3 cellular contexts compared by ENCODE assay signal in the genomic region with DNA sequence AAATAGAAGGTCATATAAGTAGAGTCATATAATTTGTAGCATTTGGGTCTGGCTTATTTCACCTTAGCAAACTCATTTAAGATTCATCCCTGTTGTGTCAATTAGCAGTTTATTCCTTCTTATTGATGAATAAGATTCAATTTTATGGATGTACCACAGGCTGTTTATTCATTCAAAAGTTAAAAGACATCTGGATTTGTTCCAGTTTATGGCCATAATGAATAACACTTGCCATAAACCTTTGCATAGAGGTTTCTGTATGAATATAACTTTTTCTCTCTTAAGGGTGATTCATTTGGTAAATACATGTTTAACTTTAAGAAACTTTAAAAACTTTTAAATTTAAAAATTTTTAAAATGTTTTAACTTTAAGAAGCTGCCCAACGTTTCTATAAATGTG.
A peak's percentile ranks its signal among the peaks of the same experiment; 100 is the strongest.
TF ChIP-seq lines count a peak whose summit lies in the region.

No MANE protein-coding gene starts in this region.

TF ChIP-seq in SK-N-SH treated with all-trans-retinoic acid at 6 μM for 48 hours, 23 proteins besides CTCF, POLR2A, EP300 and RAD21:
- TF ChIP-seq ZNF8 (CRISPR knock-in tag; IDR thresholded peaks at IDR 0.05) (peak; percentile 96), OSR1 (CRISPR knock-in tag; IDR thresholded peaks at IDR 0.05) (no peak)
TF ChIP-seq in SK-N-SH treated with all-trans-retinoic acid at 6 μM for 48 hours: peak in this region for 1.

TF ChIP-seq in SK-N-SH, 30 proteins besides CTCF, POLR2A, EP300 and RAD21:
- TF ChIP-seq SMC3 (IDR thresholded peaks at IDR 0.05; ENCODE audit: low read depth, low read length) (no peak), FOXM1 (IDR thresholded peaks at IDR 0.05; ENCODE audit: low read depth) (no peak), RCOR1 (IDR thresholded peaks at IDR 0.05; ENCODE audit: low read length) (no peak), RFX5 (IDR thresholded peaks at IDR 0.05; ENCODE audit: low read length) (no peak), MEF2A (IDR thresholded peaks at IDR 0.05; ENCODE audit: borderline replicate concordance, low read depth) (no peak), POLR2AphosphoS5 (IDR thresholded peaks at IDR 0.05; ENCODE audit: low read depth, low read length) (no peak), ZBTB33 (IDR thresholded peaks at IDR 0.05; ENCODE audit: borderline replicate concordance, low read depth) (no peak), CHD2 (IDR thresholded peaks at IDR 0.05; ENCODE audit: low read length, partially characterized antibody) (no peak), TEAD4 (IDR thresholded peaks at IDR 0.05; ENCODE audit: borderline replicate concordance, insufficient read depth) (no peak), TCF12 (IDR thresholded peaks at IDR 0.05) (no peak), FOXJ3 (CRISPR knock-in tag; IDR thresholded peaks at IDR 0.05) (no peak), NRF1 (IDR thresholded peaks at IDR 0.05; ENCODE audit: low read depth, low read length) (no peak)
- TF ChIP-seq, protein P1, sequence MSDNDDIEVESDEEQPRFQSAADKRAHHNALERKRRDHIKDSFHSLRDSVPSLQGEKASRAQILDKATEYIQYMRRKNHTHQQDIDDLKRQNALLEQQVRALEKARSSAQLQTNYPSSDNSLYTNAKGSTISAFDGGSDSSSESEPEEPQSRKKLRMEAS (IDR thresholded peaks at IDR 0.05; ENCODE audit: low read depth): no peak

TF ChIP-seq in GM12878, 131 proteins besides CTCF, POLR2A, EP300 and RAD21:
- TF ChIP-seq SREBF1 (IDR thresholded peaks at IDR 0.05; ENCODE audit: low read length) (no peak), RBBP5 (conservative IDR thresholded peaks at IDR 0.05) (no peak), GABPA (IDR thresholded peaks at IDR 0.05; ENCODE audit: low read depth) (no peak), MYC (IDR thresholded peaks at IDR 0.05; ENCODE audit: insufficient read depth, insufficient read length, insufficient replicate concordance, low read length, severe bottlenecking) (no peak), SIN3A (IDR thresholded peaks at IDR 0.05; ENCODE audit: low read depth, low read length) (no peak), SMAD1 (IDR thresholded peaks at IDR 0.05; ENCODE audit: low read depth, partially characterized antibody) (no peak), NKRF (conservative IDR thresholded peaks at IDR 0.05) (no peak), FOS (IDR thresholded peaks at IDR 0.05; ENCODE audit: borderline replicate concordance, extremely low read depth, insufficient read length) (no peak), RUNX3 (IDR thresholded peaks at IDR 0.05; ENCODE audit: low read length) (no peak), PAX8 (IDR thresholded peaks at IDR 0.05) (no peak), NBN (IDR thresholded peaks at IDR 0.05) (no peak)
- TF ChIP-seq, protein P2, sequence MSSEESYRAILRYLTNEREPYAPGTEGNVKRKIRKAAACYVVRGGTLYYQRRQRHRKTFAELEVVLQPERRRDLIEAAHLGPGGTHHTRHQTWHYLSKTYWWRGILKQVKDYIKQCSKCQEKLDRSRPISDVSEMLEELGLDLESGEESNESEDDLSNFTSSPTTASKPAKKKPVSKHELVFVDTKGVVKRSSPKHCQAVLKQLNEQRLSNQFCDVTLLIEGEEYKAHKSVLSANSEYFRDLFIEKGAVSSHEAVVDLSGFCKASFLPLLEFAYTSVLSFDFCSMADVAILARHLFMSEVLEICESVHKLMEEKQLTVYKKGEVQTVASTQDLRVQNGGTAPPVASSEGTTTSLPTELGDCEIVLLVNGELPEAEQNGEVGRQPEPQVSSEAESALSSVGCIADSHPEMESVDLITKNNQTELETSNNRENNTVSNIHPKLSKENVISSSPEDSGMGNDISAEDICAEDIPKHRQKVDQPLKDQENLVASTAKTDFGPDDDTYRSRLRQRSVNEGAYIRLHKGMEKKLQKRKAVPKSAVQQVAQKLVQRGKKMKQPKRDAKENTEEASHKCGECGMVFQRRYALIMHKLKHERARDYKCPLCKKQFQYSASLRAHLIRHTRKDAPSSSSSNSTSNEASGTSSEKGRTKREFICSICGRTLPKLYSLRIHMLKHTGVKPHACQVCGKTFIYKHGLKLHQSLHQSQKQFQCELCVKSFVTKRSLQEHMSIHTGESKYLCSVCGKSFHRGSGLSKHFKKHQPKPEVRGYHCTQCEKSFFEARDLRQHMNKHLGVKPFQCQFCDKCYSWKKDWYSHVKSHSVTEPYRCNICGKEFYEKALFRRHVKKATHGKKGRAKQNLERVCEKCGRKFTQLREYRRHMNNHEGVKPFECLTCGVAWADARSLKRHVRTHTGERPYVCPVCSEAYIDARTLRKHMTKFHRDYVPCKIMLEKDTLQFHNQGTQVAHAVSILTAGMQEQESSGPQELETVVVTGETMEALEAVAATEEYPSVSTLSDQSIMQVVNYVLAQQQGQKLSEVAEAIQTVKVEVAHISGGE (CRISPR knock-in tag; IDR thresholded peaks at IDR 0.05): no peak
- TF ChIP-seq, protein P3, sequence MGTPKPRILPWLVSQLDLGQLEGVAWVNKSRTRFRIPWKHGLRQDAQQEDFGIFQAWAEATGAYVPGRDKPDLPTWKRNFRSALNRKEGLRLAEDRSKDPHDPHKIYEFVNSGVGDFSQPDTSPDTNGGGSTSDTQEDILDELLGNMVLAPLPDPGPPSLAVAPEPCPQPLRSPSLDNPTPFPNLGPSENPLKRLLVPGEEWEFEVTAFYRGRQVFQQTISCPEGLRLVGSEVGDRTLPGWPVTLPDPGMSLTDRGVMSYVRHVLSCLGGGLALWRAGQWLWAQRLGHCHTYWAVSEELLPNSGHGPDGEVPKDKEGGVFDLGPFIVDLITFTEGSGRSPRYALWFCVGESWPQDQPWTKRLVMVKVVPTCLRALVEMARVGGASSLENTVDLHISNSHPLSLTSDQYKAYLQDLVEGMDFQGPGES (IDR thresholded peaks at IDR 0.05): no peak
- TF ChIP-seq, protein P4, sequence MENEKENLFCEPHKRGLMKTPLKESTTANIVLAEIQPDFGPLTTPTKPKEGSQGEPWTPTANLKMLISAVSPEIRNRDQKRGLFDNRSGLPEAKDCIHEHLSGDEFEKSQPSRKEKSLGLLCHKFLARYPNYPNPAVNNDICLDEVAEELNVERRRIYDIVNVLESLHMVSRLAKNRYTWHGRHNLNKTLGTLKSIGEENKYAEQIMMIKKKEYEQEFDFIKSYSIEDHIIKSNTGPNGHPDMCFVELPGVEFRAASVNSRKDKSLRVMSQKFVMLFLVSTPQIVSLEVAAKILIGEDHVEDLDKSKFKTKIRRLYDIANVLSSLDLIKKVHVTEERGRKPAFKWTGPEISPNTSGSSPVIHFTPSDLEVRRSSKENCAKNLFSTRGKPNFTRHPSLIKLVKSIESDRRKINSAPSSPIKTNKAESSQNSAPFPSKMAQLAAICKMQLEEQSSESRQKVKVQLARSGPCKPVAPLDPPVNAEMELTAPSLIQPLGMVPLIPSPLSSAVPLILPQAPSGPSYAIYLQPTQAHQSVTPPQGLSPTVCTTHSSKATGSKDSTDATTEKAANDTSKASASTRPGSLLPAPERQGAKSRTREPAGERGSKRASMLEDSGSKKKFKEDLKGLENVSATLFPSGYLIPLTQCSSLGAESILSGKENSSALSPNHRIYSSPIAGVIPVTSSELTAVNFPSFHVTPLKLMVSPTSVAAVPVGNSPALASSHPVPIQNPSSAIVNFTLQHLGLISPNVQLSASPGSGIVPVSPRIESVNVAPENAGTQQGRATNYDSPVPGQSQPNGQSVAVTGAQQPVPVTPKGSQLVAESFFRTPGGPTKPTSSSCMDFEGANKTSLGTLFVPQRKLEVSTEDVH (IDR thresholded peaks at IDR 0.05; ENCODE audit: low read depth, partially characterized antibody): no peak
- TF ChIP-seq, protein P5, sequence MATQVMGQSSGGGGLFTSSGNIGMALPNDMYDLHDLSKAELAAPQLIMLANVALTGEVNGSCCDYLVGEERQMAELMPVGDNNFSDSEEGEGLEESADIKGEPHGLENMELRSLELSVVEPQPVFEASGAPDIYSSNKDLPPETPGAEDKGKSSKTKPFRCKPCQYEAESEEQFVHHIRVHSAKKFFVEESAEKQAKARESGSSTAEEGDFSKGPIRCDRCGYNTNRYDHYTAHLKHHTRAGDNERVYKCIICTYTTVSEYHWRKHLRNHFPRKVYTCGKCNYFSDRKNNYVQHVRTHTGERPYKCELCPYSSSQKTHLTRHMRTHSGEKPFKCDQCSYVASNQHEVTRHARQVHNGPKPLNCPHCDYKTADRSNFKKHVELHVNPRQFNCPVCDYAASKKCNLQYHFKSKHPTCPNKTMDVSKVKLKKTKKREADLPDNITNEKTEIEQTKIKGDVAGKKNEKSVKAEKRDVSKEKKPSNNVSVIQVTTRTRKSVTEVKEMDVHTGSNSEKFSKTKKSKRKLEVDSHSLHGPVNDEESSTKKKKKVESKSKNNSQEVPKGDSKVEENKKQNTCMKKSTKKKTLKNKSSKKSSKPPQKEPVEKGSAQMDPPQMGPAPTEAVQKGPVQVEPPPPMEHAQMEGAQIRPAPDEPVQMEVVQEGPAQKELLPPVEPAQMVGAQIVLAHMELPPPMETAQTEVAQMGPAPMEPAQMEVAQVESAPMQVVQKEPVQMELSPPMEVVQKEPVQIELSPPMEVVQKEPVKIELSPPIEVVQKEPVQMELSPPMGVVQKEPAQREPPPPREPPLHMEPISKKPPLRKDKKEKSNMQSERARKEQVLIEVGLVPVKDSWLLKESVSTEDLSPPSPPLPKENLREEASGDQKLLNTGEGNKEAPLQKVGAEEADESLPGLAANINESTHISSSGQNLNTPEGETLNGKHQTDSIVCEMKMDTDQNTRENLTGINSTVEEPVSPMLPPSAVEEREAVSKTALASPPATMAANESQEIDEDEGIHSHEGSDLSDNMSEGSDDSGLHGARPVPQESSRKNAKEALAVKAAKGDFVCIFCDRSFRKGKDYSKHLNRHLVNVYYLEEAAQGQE (IDR thresholded peaks at IDR 0.05; ENCODE audit: low read depth, low read length): no peak
TF ChIP-seq in GM12878: peak in this region for 0.
